Comparison of ENCODE assay signal across 9 cellular contexts in the genomic region with DNA sequence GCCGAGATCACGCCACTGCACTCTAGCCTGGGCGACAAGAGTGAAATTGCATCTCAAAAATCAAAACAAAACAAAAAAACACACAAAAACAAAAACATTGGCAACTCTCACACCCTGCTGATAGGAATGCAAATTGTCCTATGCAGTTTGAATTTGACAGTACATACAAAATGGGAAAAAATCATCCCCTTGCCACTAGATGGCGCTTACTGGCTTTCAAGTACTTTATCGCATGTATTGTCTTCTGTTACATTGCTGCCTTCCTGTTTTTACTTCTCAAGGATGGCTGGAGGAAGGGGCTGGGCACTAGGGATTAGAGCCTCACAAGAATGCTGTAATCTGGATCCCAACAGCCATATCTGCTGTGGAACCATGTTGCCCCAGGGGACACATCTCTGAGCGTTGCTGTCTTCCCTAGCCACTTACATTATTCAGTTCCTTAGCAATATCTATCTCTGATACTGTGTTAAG. TPM values are rescaled to one million over a fixed set of nuclear protein-coding genes. Genes with fewer than 3 reads are reported as not detected.
A peak's percentile ranks its signal among the peaks of the same experiment; 100 is the strongest.
DNase-seq lines count a peak whose midpoint lies in the region; ATAC-seq and TF ChIP-seq lines count a peak whose summit lies in the region.
"Had no signal": no experiment of that assay in that cellular context is flagged by ENCODE, and none has a peak within 500 bp of the region (broad histone marks: within the 10 kb centered on the region; RNA-seq: fewer than 3 reads in every experiment).

No MANE protein-coding gene starts in this region.

- no peaks in the 10 kb centered on the region for H3K4me1 Mint-ChIP-seq in activated naive CD4-positive, alpha-beta T cell treated with anti-CD3 and anti-CD28 coated beads, Interleukin-2, amount 10 ng/mL, durations not matched to agents 7 days and 5 days

- no peaks in the 10 kb centered on the region for H3K27me3 Mint-ChIP-seq in activated naive CD4-positive, alpha-beta T cell treated with anti-CD3 and anti-CD28 coated beads, Interleukin-2, amount 10 ng/mL, durations not matched to agents 7 days and 5 days
- H3K27me3 Mint-ChIP-seq: dendritic cell treated with granulocyte-macrophage colony-stimulating factor and Interleukin-4, amounts not matched to agents 40 ng/mL and 50 ng/mL, for 4 days had no signal

- no peaks in the 10 kb centered on the region for H3K36me3 Mint-ChIP-seq in activated naive CD4-positive, alpha-beta T cell treated with anti-CD3 and anti-CD28 coated beads, Interleukin-2, amount 10 ng/mL, durations not matched to agents 7 days and 5 days

- H3K4me3 ChIP-seq in LNCaP clone FGC (ENCODE audit: low read depth, low read length) = no peak overlapping the region
- H3K4me3 ChIP-seq in psoas muscle = no peak overlapping the region

- WGBS in psoas muscle, 3 donors = 18 to 31% (median 26%) methylated on average over 6 of the region's 6 CpGs

- no peak overlapping the region for H3K4me3 Mint-ChIP-seq in activated naive CD4-positive, alpha-beta T cell treated with anti-CD3 and anti-CD28 coated beads, Interleukin-2, amount 10 ng/mL, durations not matched to agents 7 days and 5 days
- H3K4me3 Mint-ChIP-seq: dendritic cell treated with granulocyte-macrophage colony-stimulating factor and Interleukin-4, amounts not matched to agents 40 ng/mL and 50 ng/mL, for 4 days had no signal

- H3K27ac Mint-ChIP-seq in activated naive CD4-positive, alpha-beta T cell treated with anti-CD3 and anti-CD28 coated beads, Interleukin-2, amount 10 ng/mL, durations not matched to agents 7 days and 5 days = no peak overlapping the region
- H3K27ac Mint-ChIP-seq: dendritic cell treated with granulocyte-macrophage colony-stimulating factor and Interleukin-4, amounts not matched to agents 40 ng/mL and 50 ng/mL, for 4 days had no signal

- CTCF ChIA-PET in activated naive CD4-positive, alpha-beta T cell treated with anti-CD3 and anti-CD28 coated beads, Interleukin-2, amount 10 ng/mL, durations not matched to agents 7 days and 5 days (lab: Charles Lee) = interaction anchor here (1.1 to 4.2 kb wide), 7 partner anchors 86 to 310 kb away, joined by 4 to 11 read pairs (median 6); no protein-coding TSS in a partner anchor

- no peaks in the 10 kb centered on the region for H3K36me3 ChIP-seq in psoas muscle (ENCODE audit: insufficient read depth in 1 of 2, low read depth in 1 of 2)

- no peaks in the 10 kb centered on the region for H3K4me1 ChIP-seq in psoas muscle

- DNase-seq in G401 (ENCODE audit: low spot score) = peak; percentile 92
- DNase-seq in LNCaP clone FGC (ENCODE audit: low read depth) = peak; percentile 86
- peak; percentile 92 for DNase-seq in OCI-M1 (lab: John Stamatoyannopoulos, UW)
- peak; percentile 60 for DNase-seq in activated naive CD4-positive, alpha-beta T cell treated with anti-CD3 and anti-CD28 coated beads, Interleukin-2, amount 10 ng/mL, durations not matched to agents 7 days and 5 days
- DNase-seq in Right ventricle myocardium superior = no peak
- DNase-seq in psoas muscle = no peak

- H3K9me3 Mint-ChIP-seq in activated naive CD4-positive, alpha-beta T cell treated with anti-CD3 and anti-CD28 coated beads, Interleukin-2, amount 10 ng/mL, durations not matched to agents 7 days and 5 days = no peaks in the 10 kb centered on the region
- H3K9me3 Mint-ChIP-seq: dendritic cell treated with granulocyte-macrophage colony-stimulating factor and Interleukin-4, amounts not matched to agents 40 ng/mL and 50 ng/mL, for 4 days had no signal

- H3K27me3 ChIP-seq in psoas muscle (ENCODE audit: insufficient read depth in 3 of 3, low read length in 2 of 3) = no peaks in the 10 kb centered on the region

- no peak overlapping the region for H3K27ac ChIP-seq in psoas muscle

- intact Hi-C loops in Right ventricle myocardium superior (cut with DNase I) = no loop called here
- intact Hi-C loops in psoas muscle (cut with DNase I) = loop anchor here (2.0 to 10.0 kb wide), 3 partner anchors 41 to 315 kb away; no protein-coding TSS in a partner anchor

- in situ Hi-C loops in G401 (cut with HindIII; ENCODE audit: low sequenced_read_pairs) = no loop called here

- peak; percentile 90 for ATAC-seq in Right ventricle myocardium superior (ENCODE audit: poor library complexity)
- peak; percentile 80 to 97 (median 90) for ATAC-seq in psoas muscle
- ATAC-seq in HG03442 (IDR thresholded peaks at IDR 0.05; ENCODE audit: unreplicated experiment) = no peak
- no peak for ATAC-seq in GM18517 (IDR thresholded peaks at IDR 0.05; ENCODE audit: unreplicated experiment)

- TF ChIP-seq CTCF in LNCaP clone FGC (IDR thresholded peaks at IDR 0.05; ENCODE audit: control insufficient read depth, extremely low read depth, insufficient read depth) (peak; percentile 67), psoas muscle (IDR thresholded peaks at IDR 0.05) (peak; percentile 86)

- H3K9me3 ChIP-seq in psoas muscle = no peaks in the 10 kb centered on the region

RNA-seq across cellular contexts. Expression of gene A4GALT, which starts 59.4 kb away (rescaled TPM):
- total RNA-seq in G401 (2014; rRNA removed; shearing (Covaris generic)) = 3.4 and 3.5 TPM in 2 replicates
- 76.1 TPM for total RNA-seq in Right ventricle myocardium superior
- total RNA-seq in psoas muscle = 10 to 100 TPM; 11.2 to 28.8 (median 18.3) TPM
- 10 to 100 TPM in 2 of 3 donors, 1 to 10 TPM in 1; 6.5 to 24.7 (median 13.0) TPM for polyA plus RNA-seq in psoas muscle

Comparison
In these comparisons a context has a peak if more than half of its experiments do, and no peak if none do; other contexts are left out.
1. DNase-seq: peak in G401 (single experiment), LNCaP clone FGC (single experiment), OCI-M1 (single experiment) and activated naive CD4-positive, alpha-beta T cell treated with anti-CD3 and anti-CD28 coated beads, Interleukin-2, amount 10 ng/mL, durations not matched to agents 7 days and 5 days (single experiment); none in Right ventricle myocardium superior (single experiment) and psoas muscle (0 of 2).
2. ATAC-seq: peak in Right ventricle myocardium superior (single experiment) and psoas muscle (4 of 4); none in HG03442 (single experiment) and GM18517 (single experiment).